In the genomic region with DNA sequence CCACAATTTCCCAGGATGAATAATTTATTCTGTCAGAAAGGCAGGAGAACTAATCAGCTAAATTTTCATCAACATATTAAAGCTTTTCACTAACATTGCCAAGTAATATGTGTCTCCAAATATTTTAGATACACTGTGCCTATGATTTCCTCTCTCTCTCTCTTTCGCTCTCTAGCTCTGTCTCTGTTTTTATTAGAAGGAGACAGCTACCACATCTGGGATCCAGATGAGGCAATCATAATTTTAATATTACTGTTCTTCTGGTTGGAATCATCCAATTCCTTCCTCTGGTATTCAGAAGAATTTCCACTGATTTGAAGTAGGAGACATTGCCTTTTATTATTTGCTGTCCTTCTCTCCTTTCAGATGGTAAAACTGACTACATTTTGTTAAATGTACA, we compare ENCODE assay signal across 19 cellular contexts.
"Had no signal": no experiment of that assay in that cellular context is flagged by ENCODE, and none has a peak within 500 bp of the region (broad histone marks: within the 10 kb centered on the region; RNA-seq: fewer than 3 reads in every experiment).

No MANE protein-coding gene starts in this region.

- H3K27ac Mint-ChIP-seq: activated CD4-positive, alpha-beta memory T cell treated with anti-CD3 and anti-CD28 coated beads, Interleukin-2, amount 10 ng/mL, durations not matched to agents 7 days and 5 days; activated CD4-positive, alpha-beta T cell treated with anti-CD3 and anti-CD28 coated beads for 36 hours; activated naive CD8-positive, alpha-beta T cell treated with anti-CD3 and anti-CD28 coated beads, Interleukin-2, amount 10 ng/mL, durations not matched to agents 7 days and 5 days; activated T-helper 17 cell treated with anti-CD3 and anti-CD28 coated beads, Interleukin-2, amount 50 U/mL, for 72 hours; brain; endodermal cell; nephron progenitor cell; WTC11 had no signal

- H3K4me3 ChIP-seq: colonic mucosa, left lung, thyroid gland had no signal

- H3K9me3 ChIP-seq: colonic mucosa, left lung, thyroid gland had no signal

- DNase-seq: activated CD4-positive, alpha-beta memory T cell treated with anti-CD3 and anti-CD28 coated beads, Interleukin-2, amount 10 ng/mL, durations not matched to agents 7 days and 5 days; activated CD4-positive, alpha-beta T cell treated with anti-CD3 and anti-CD28 coated beads for 36 hours; activated naive CD4-positive, alpha-beta T cell; activated naive CD8-positive, alpha-beta T cell treated with anti-CD3 and anti-CD28 coated beads, Interleukin-2, amount 10 ng/mL, durations not matched to agents 7 days and 5 days; activated T-cell treated with anti-CD3 and anti-CD28 coated beads, Interleukin-2, amount 50 U/mL, for 1 hour; caudate nucleus; colonic mucosa; endodermal cell; foreskin keratinocyte; kidney; left lung; mammary epithelial cell; nephron progenitor cell; nucleus accumbens; stimulated activated naive CD4-positive, alpha-beta T cell; thyroid gland had no signal

- H3K4me1 ChIP-seq: colonic mucosa, thyroid gland had no signal

- H3K9me3 Mint-ChIP-seq: activated CD4-positive, alpha-beta memory T cell treated with anti-CD3 and anti-CD28 coated beads, Interleukin-2, amount 10 ng/mL, durations not matched to agents 7 days and 5 days; activated naive CD8-positive, alpha-beta T cell treated with anti-CD3 and anti-CD28 coated beads, Interleukin-2, amount 10 ng/mL, durations not matched to agents 7 days and 5 days; activated T-helper 17 cell treated with anti-CD3 and anti-CD28 coated beads, Interleukin-2, amount 50 U/mL, for 72 hours; endodermal cell; nephron progenitor cell; WTC11 had no signal

- H3K36me3 ChIP-seq: colonic mucosa, left lung, thyroid gland had no signal

- H3K27ac ChIP-seq: colonic mucosa, foreskin keratinocyte, left lung, thyroid gland had no signal

- H3K4me1 Mint-ChIP-seq: activated CD4-positive, alpha-beta memory T cell treated with anti-CD3 and anti-CD28 coated beads, Interleukin-2, amount 10 ng/mL, durations not matched to agents 7 days and 5 days; activated CD4-positive, alpha-beta T cell treated with anti-CD3 and anti-CD28 coated beads for 36 hours; activated naive CD8-positive, alpha-beta T cell treated with anti-CD3 and anti-CD28 coated beads, Interleukin-2, amount 10 ng/mL, durations not matched to agents 7 days and 5 days; activated T-helper 17 cell treated with anti-CD3 and anti-CD28 coated beads, Interleukin-2, amount 50 U/mL, for 72 hours; nephron progenitor cell had no signal

- ATAC-seq: activated CD4-positive, alpha-beta T cell treated with anti-CD3 and anti-CD28 coated beads for 36 hours; activated T-helper 17 cell treated with anti-CD3 and anti-CD28 coated beads, Interleukin-2, amount 50 U/mL, for 72 hours; foreskin keratinocyte; left lung; WTC11 had no signal

- H3K4me3 Mint-ChIP-seq: activated CD4-positive, alpha-beta memory T cell treated with anti-CD3 and anti-CD28 coated beads, Interleukin-2, amount 10 ng/mL, durations not matched to agents 7 days and 5 days; activated CD4-positive, alpha-beta T cell treated with anti-CD3 and anti-CD28 coated beads for 36 hours; activated naive CD8-positive, alpha-beta T cell treated with anti-CD3 and anti-CD28 coated beads, Interleukin-2, amount 10 ng/mL, durations not matched to agents 7 days and 5 days; activated T-helper 17 cell treated with anti-CD3 and anti-CD28 coated beads, Interleukin-2, amount 50 U/mL, for 72 hours; brain; endodermal cell; nephron progenitor cell; WTC11 had no signal

- H3K36me3 Mint-ChIP-seq: activated naive CD8-positive, alpha-beta T cell treated with anti-CD3 and anti-CD28 coated beads, Interleukin-2, amount 10 ng/mL, durations not matched to agents 7 days and 5 days; brain; WTC11 had no signal

- H3K27me3 ChIP-seq: colonic mucosa, foreskin keratinocyte, left lung, thyroid gland had no signal
